In the genomic region with DNA sequence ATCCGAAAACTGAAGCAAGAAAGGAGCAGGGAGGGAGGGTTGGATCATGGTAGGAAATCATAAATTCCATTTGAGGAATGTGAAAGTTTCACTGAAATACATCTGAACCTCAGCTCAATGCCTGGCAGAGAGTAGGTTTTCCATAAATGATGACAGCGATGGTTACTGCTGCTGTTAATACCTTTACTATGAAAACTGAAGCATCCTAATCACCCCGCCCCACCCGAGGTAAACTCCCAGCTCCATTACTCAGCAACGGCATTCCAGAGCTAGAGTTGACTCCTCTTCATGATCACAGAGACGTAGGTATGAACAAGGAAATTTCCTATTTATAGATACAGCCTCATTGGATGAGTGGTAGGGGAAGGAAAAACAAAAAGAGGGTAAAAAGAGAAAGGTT, we compare ENCODE assay signal across 18 cellular contexts. TPM values are rescaled to one million over a fixed set of nuclear protein-coding genes. Genes with fewer than 3 reads are reported as not detected.
DNase-seq lines count a peak whose midpoint lies in the region; ATAC-seq and TF ChIP-seq lines count a peak whose summit lies in the region.
"Had no signal": no experiment of that assay in that cellular context is flagged by ENCODE, and none has a peak within 500 bp of the region (broad histone marks: within the 10 kb centered on the region; RNA-seq: fewer than 3 reads in every experiment).

No MANE protein-coding gene starts in this region.

- no peaks in the 10 kb centered on the region for H3K27me3 Mint-ChIP-seq in mesothelial cell of epicardium (ENCODE audit: low read depth)

- ATAC-seq in HG03442 (IDR thresholded peaks at IDR 0.05; ENCODE audit: unreplicated experiment) (no peak), GM21529 (IDR thresholded peaks at IDR 0.05; ENCODE audit: unreplicated experiment) (no peak)
- ATAC-seq: activated CD8-positive, alpha-beta memory T cell treated with anti-CD3 and anti-CD28 coated beads, Interleukin-2, amount 10 ng/mL, durations not matched to agents 7 days and 5 days; left ventricle myocardium superior had no signal

- peak overlapping the region; percentile 51 for H3K27ac Mint-ChIP-seq in mesothelial cell of epicardium
- H3K27ac Mint-ChIP-seq: activated CD8-positive, alpha-beta memory T cell treated with anti-CD3 and anti-CD28 coated beads, Interleukin-2, amount 10 ng/mL, durations not matched to agents 7 days and 5 days; endodermal cell had no signal

- H3K4me1 Mint-ChIP-seq in mesothelial cell of epicardium = peaks cover 19% of the 10 kb centered on the region
- H3K4me1 Mint-ChIP-seq: activated CD8-positive, alpha-beta memory T cell treated with anti-CD3 and anti-CD28 coated beads, Interleukin-2, amount 10 ng/mL, durations not matched to agents 7 days and 5 days; endodermal cell had no signal

- TF ChIP-seq CTCF in cardiac fibroblast (IDR thresholded peaks at IDR 0.05; ENCODE audit: low read depth, low read length) = no peak
- TF ChIP-seq CTCF in mesothelial cell of epicardium (IDR thresholded peaks at IDR 0.05; ENCODE audit: unreplicated experiment) = no peak

- no peaks in the 10 kb centered on the region for H3K36me3 Mint-ChIP-seq in mesothelial cell of epicardium
- H3K36me3 Mint-ChIP-seq: activated CD8-positive, alpha-beta memory T cell treated with anti-CD3 and anti-CD28 coated beads, Interleukin-2, amount 10 ng/mL, durations not matched to agents 7 days and 5 days had no signal

- no peak overlapping the region for H3K4me3 Mint-ChIP-seq in mesothelial cell of epicardium
- H3K4me3 Mint-ChIP-seq: activated CD8-positive, alpha-beta memory T cell treated with anti-CD3 and anti-CD28 coated beads, Interleukin-2, amount 10 ng/mL, durations not matched to agents 7 days and 5 days; endodermal cell had no signal

- DNase-seq in EL (peak; percentile 54), M059J (ENCODE audit: low read depth) (peak; percentile 46), cardiac fibroblast (ENCODE audit: low read depth in 2 of 2) (peak; percentile 52 to 62), mesothelial cell of epicardium (ENCODE audit: low spot score in 2 of 2, unreplicated experiment in 2 of 2) (no peak), globus pallidus (ENCODE audit: low spot score) (no peak), NOMO-1 (lab: John Stamatoyannopoulos, UW; ENCODE audit: unreplicated experiment in 2 of 2) (no peak)
- DNase-seq: activated CD8-positive, alpha-beta memory T cell treated with anti-CD3 and anti-CD28 coated beads, Interleukin-2, amount 10 ng/mL, durations not matched to agents 7 days and 5 days; activated effector memory CD4-positive, alpha-beta T cell treated with anti-CD3 and anti-CD28 coated beads, Interleukin-2, amount 50 U/mL, for 16 hours; adrenal gland; endodermal cell; GF-D8; left ventricle myocardium superior; NCI-H1694 treated with DMSO at 0.1 percent for 48 hours; substantia nigra; T1000 had no signal

- no peak overlapping the region for H3K4me3 ChIP-seq in cardiac fibroblast (replicated peaks in 1 of 2; ENCODE audit: low read depth in 2 of 2, low read length in 2 of 2)
- H3K4me3 ChIP-seq: adrenal gland, SJSA1 had no signal

- no peaks in the 10 kb centered on the region for H3K9me3 Mint-ChIP-seq in mesothelial cell of epicardium
- H3K9me3 Mint-ChIP-seq: endodermal cell had no signal

RNA-seq across cellular contexts. Expression of a gene that starts 7.1 kb away (rescaled TPM):
- total RNA-seq in M059J (2014; rRNA removed; shearing (Covaris generic)) = 4.9 and 11.5 TPM in 2 replicates
- 24.0 to 30.2 TPM (median 28.7 TPM) in 3 replicates for total RNA-seq in mesothelial cell of epicardium

Comparison
In these comparisons a context has a peak if more than half of its experiments do, and no peak if none do; other contexts are left out.
1. DNase-seq: peak in EL (single experiment), M059J (single experiment) and cardiac fibroblast (2 of 2); none in mesothelial cell of epicardium (0 of 2), globus pallidus (single experiment) and NOMO-1 (0 of 2).